Comparison of ENCODE assay signal across 20 cellular contexts in the genomic region with DNA sequence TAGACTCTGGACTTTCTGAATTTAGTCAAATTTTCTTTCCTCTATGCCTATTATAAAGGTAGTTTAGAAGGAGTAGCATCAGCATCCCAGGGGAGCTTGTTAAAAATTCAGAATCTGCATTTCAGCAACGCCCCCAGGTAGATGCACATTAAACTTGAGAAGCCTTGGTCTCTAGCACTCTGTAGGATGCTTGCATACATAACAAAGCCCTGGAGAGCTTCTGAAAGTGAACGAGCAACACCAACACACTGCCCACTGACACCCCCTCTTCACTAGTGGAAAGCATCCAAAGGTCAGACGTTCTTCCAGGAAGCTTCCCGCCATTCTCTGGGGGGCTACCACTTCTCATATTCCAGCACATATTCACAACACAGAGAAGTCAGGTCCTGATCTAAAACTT. TPM values are rescaled to one million over a fixed set of nuclear protein-coding genes. Genes with fewer than 3 reads are reported as not detected.
DNase-seq lines count a peak whose midpoint lies in the region; ATAC-seq and TF ChIP-seq lines count a peak whose summit lies in the region.
"Had no signal": no experiment of that assay in that cellular context is flagged by ENCODE, and none has a peak within 500 bp of the region (broad histone marks: within the 10 kb centered on the region; RNA-seq: fewer than 3 reads in every experiment).

No MANE protein-coding gene starts in this region.

- no peaks in the 10 kb centered on the region for H3K9me3 ChIP-seq in HEK293 (ENCODE audit: control insufficient read depth, insufficient read depth, low read depth, low read length)
- H3K9me3 ChIP-seq in gastroesophageal sphincter, result no peaks in the 10 kb centered on the region
- H3K9me3 ChIP-seq in uterus, result no peaks in the 10 kb centered on the region
- H3K9me3 ChIP-seq in suprapubic skin, result no peaks in the 10 kb centered on the region
- H3K9me3 ChIP-seq: BE2C, SJSA1 had no signal

- CTCF ChIA-PET in HEK293 (lab: Yijun Ruan, JAX), result interaction anchor here (0.8 to 1.2 kb wide), 2 partner anchors 26 to 31 kb away, joined by 4 to 5 read pairs; no protein-coding TSS in a partner anchor

- no peak for ATAC-seq in gastroesophageal sphincter
- no peak for ATAC-seq in HG02885 (IDR thresholded peaks at IDR 0.05; ENCODE audit: poor library complexity, unreplicated experiment)
- ATAC-seq: Right ventricle myocardium inferior had no signal

- H3K4me1 Mint-ChIP-seq in nephron, result peaks cover 92% of the 10 kb centered on the region

- POLR2A ChIA-PET in HEK293 (lab: Yijun Ruan, JAX), result no interaction called here

- no peak overlapping the region for H3K4me3 Mint-ChIP-seq in nephron

- TF ChIP-seq EP300 in gastroesophageal sphincter (IDR thresholded peaks at IDR 0.05) (no peak), suprapubic skin (IDR thresholded peaks at IDR 0.05) (no peak)

- H3K36me3 Mint-ChIP-seq in nephron (ENCODE audit: low read depth), result no peaks in the 10 kb centered on the region

- TF ChIP-seq POLR2A in gastroesophageal sphincter (IDR thresholded peaks at IDR 0.05) (no peak), uterus (IDR thresholded peaks at IDR 0.05) (no peak), suprapubic skin (IDR thresholded peaks at IDR 0.05) (no peak)

- 16 to 45% methylated on average over 4 of the region's 4 CpGs for WGBS in gastroesophageal sphincter (ENCODE audit: low coverage in 1 of 2), 2 donors
- WGBS in suprapubic skin, result 65% methylated on average over 4 of the region's 4 CpGs

- TF ChIP-seq CTCF in HEK293 (tag by site-specific recombination; IDR thresholded peaks at IDR 0.05) (no peak), gastroesophageal sphincter (IDR thresholded peaks at IDR 0.05) (no peak), nephron (IDR thresholded peaks at IDR 0.05; ENCODE audit: unreplicated experiment in 3 of 3) (no peak), uterus (IDR thresholded peaks at IDR 0.05) (no peak), suprapubic skin (IDR thresholded peaks at IDR 0.05) (no peak)

- H3K4me3 ChIP-seq in HEK293 (ENCODE audit: low read depth, low read length), result no peak overlapping the region
- no peak overlapping the region for H3K4me3 ChIP-seq in gastroesophageal sphincter
- no peak overlapping the region for H3K4me3 ChIP-seq in uterus
- no peak overlapping the region for H3K4me3 ChIP-seq in suprapubic skin
- H3K4me3 ChIP-seq: SJSA1 had no signal

- H3K27me3 Mint-ChIP-seq in nephron (ENCODE audit: low read depth), result no peaks in the 10 kb centered on the region

- intact Hi-C loops in uterus (cut with DNase I; ENCODE audit: low total_unique reads), result no loop called here

- H3K27me3 ChIP-seq in gastroesophageal sphincter, result no peaks in the 10 kb centered on the region
- H3K27me3 ChIP-seq in uterus, result no peaks in the 10 kb centered on the region
- H3K27me3 ChIP-seq in suprapubic skin, result no peaks in the 10 kb centered on the region
- H3K27me3 ChIP-seq: BE2C, SJSA1 had no signal

- H3K27ac Mint-ChIP-seq in nephron, result peak overlapping the region; percentile 7 to 98 (median 80)
- H3K27ac Mint-ChIP-seq: IgD-negative memory B cell had no signal

- H3K36me3 ChIP-seq in HEK293 (ENCODE audit: control insufficient read depth in 2 of 2, insufficient read depth in 1 of 2, low read length in 2 of 2) (no peaks in the 10 kb centered on the region), gastroesophageal sphincter (no peaks in the 10 kb centered on the region), uterus (no peaks in the 10 kb centered on the region), suprapubic skin (no peaks in the 10 kb centered on the region)
- H3K36me3 ChIP-seq: BE2C had no signal

- DNase-seq in uterus, result no peak
- DNase-seq in suprapubic skin (ENCODE audit: low spot score in 2 of 2), result no peak
- DNase-seq in OCI-M2 (lab: John Stamatoyannopoulos, UW; ENCODE audit: unreplicated experiment), result no peak
- DNase-seq: BE2C, DMS53, GDM1, Karpas-422, MV-4-11, NCI-H1105 treated with DMSO at 0.1 percent for 48 hours, NCI-H2029 treated with DMSO at 0.1 percent for 48 hours, NCI-H2171 treated with DMSO at 0.1 percent for 48 hours, NCI-H524 treated with DMSO at 0.1 percent for 48 hours, NCI-H82 had no signal

- no peaks in the 10 kb centered on the region; the same call in 1 of the 2 replicates for H3K4me1 ChIP-seq in HEK293 (ENCODE audit: control insufficient read depth, insufficient read depth, low read length)
- peaks cover 48 to 100% (median 66%) of the 10 kb centered on the region in 3 donors for H3K4me1 ChIP-seq in gastroesophageal sphincter
- peaks cover 17 to 34% of the 10 kb centered on the region in 2 donors for H3K4me1 ChIP-seq in uterus
- H3K4me1 ChIP-seq in suprapubic skin, result peaks cover 68% of the 10 kb centered on the region

- H3K27ac ChIP-seq in HEK293 (ENCODE audit: extremely low read depth, low read depth, low read length), result no peak overlapping the region
- peak overlapping the region; percentile 32 to 86 (median 81) for H3K27ac ChIP-seq in gastroesophageal sphincter
- H3K27ac ChIP-seq in uterus, result peak overlapping the region; percentile 76 to 87
- H3K27ac ChIP-seq in suprapubic skin, result no peak overlapping the region
- H3K27ac ChIP-seq: SJSA1 had no signal

- H3K9me3 Mint-ChIP-seq in nephron, result no peaks in the 10 kb centered on the region

TF ChIP-seq in HEK293, 187 proteins besides CTCF, POLR2A, EP300 and RAD21:
- TF ChIP-seq ZFHX2 (tag by site-specific recombination; conservative IDR thresholded peaks at IDR 0.05) (peak; percentile 77), EGR2 (tag by site-specific recombination; IDR thresholded peaks at IDR 0.05; ENCODE audit: low read depth) (peak; percentile 78), IKZF3 (tag by site-specific recombination; IDR thresholded peaks at IDR 0.05) (no peak)
TF ChIP-seq in HEK293: peak in this region for 2.

RNA-seq across cellular contexts. Expression of a gene that starts 6.5 kb away (rescaled TPM):
- total RNA-seq in gastroesophageal sphincter (100 to 1,000 TPM in 2 of 4 donors, 10 to 100 TPM in 2; 77.3 to 109 (median 96.7) TPM), uterus (10 to 100 TPM; 26.2 to 87.3 (median 47.9) TPM), suprapubic skin (10 to 100 TPM in 3 of 4 donors, 1 to 10 TPM in 1; 6.7 to 14.5 (median 11.9) TPM)

Comparison
In these comparisons a context has a peak if more than half of its experiments do, and no peak if none do; other contexts are left out.
1. H3K27ac ChIP-seq: peak in gastroesophageal sphincter (4 of 4) and uterus (2 of 2); none in HEK293 (single experiment) and suprapubic skin (single experiment).